19 cellular contexts compared by ENCODE assay signal in genomic region chr6:13847651-13848050, GRCh38. TPM values are rescaled to one million over a fixed set of nuclear protein-coding genes. Genes with fewer than 3 reads are reported as not detected.
DNase-seq lines count a peak whose midpoint lies in the region; ATAC-seq, FAIRE-seq and TF ChIP-seq lines count a peak whose summit lies in the region.
"Had no signal": no experiment of that assay in that cellular context is flagged by ENCODE, and none has a peak within 500 bp of the region (broad histone marks: within the 10 kb centered on the region; RNA-seq: fewer than 3 reads in every experiment).

No MANE protein-coding gene starts in this region.

- H3K36me3 Mint-ChIP-seq in dendritic cell treated with granulocyte-macrophage colony-stimulating factor and Interleukin-4, amounts not matched to agents 40 ng/mL and 50 ng/mL, for 4 days (ENCODE audit: low read depth), result peaks cover 8% of the 10 kb centered on the region
- H3K36me3 Mint-ChIP-seq in activated T-cell treated with anti-CD3 and anti-CD28 coated beads, Interleukin-2, amount 50 U/mL, for 4 hours (ENCODE audit: insufficient read depth), result no peaks in the 10 kb centered on the region
- H3K36me3 Mint-ChIP-seq: CD8-positive, alpha-beta T cell had no signal

- H3K9me3 ChIP-seq in HUES64 (ENCODE audit: insufficient read depth, low read depth, low read length) (no peaks in the 10 kb centered on the region), kidney (ENCODE audit: control insufficient read depth in 1 of 2, low read length in 2 of 2) (no peaks in the 10 kb centered on the region)

- H3K4me1 Mint-ChIP-seq in dendritic cell treated with granulocyte-macrophage colony-stimulating factor and Interleukin-4, amounts not matched to agents 40 ng/mL and 50 ng/mL, for 4 days (ENCODE audit: low read depth), result peaks cover 48% of the 10 kb centered on the region
- H3K4me1 Mint-ChIP-seq in activated T-cell treated with anti-CD3 and anti-CD28 coated beads, Interleukin-2, amount 50 U/mL, for 4 hours (ENCODE audit: low read depth), result no peaks in the 10 kb centered on the region

- H3K4me3 Mint-ChIP-seq in dendritic cell treated with granulocyte-macrophage colony-stimulating factor and Interleukin-4, amounts not matched to agents 40 ng/mL and 50 ng/mL, for 4 days, result no peak overlapping the region
- H3K4me3 Mint-ChIP-seq in activated T-cell treated with anti-CD3 and anti-CD28 coated beads, Interleukin-2, amount 50 U/mL, for 4 hours, result no peak overlapping the region
- H3K4me3 Mint-ChIP-seq: CD8-positive, alpha-beta T cell; HFFc6 had no signal

- peaks cover 12% of the 10 kb centered on the region for H3K9me3 Mint-ChIP-seq in dendritic cell treated with granulocyte-macrophage colony-stimulating factor and Interleukin-4, amounts not matched to agents 40 ng/mL and 50 ng/mL, for 4 days
- no peaks in the 10 kb centered on the region for H3K9me3 Mint-ChIP-seq in activated T-cell treated with anti-CD3 and anti-CD28 coated beads, Interleukin-2, amount 50 U/mL, for 4 hours
- H3K9me3 Mint-ChIP-seq: CD8-positive, alpha-beta T cell; HFFc6 had no signal

- H3K27ac ChIP-seq in HUES64 (ENCODE audit: low read depth, low read length) (peak overlapping the region; percentile 55; the same call in 1 of the 2 replicates), kidney (ENCODE audit: low read depth in 2 of 2, low read length in 2 of 2) (peak overlapping the region; percentile 20 to 52)

- H3K27ac Mint-ChIP-seq in dendritic cell treated with granulocyte-macrophage colony-stimulating factor and Interleukin-4, amounts not matched to agents 40 ng/mL and 50 ng/mL, for 4 days, result peak overlapping the region; percentile 91
- H3K27ac Mint-ChIP-seq: CD8-positive, alpha-beta T cell; HFFc6 had no signal

- H3K4me3 ChIP-seq in HUES64 (ENCODE audit: low read length) (peak overlapping the region; percentile 17; the same call in 1 of the 2 replicates), kidney (ENCODE audit: low read length in 2 of 2) (no peak overlapping the region)
- H3K4me3 ChIP-seq: BLaER1 treated with 17β-estradiol and CSF1 and Interleukin-3, amounts not matched to agents 10 nM and 100 nM; GM12878 had no signal

- no peak for ATAC-seq in activated T-cell treated with anti-CD3 and anti-CD28 coated beads, Interleukin-2, amount 50 U/mL, for 4 hours
- ATAC-seq: CD8-positive, alpha-beta T cell; GM12878 had no signal

- H3K27me3 ChIP-seq in HUES64 (ENCODE audit: insufficient read depth, low read length), result no peaks in the 10 kb centered on the region
- H3K27me3 ChIP-seq: BLaER1 treated with 17β-estradiol and CSF1 and Interleukin-3, amounts not matched to agents 10 nM and 100 nM had no signal

- FAIRE-seq in kidney (lab: Jason Lieb, UNC), result no peak
- FAIRE-seq: GM12878, GM19239 had no signal

- DNase-seq in kidney (no peak), putamen (ENCODE audit: low spot score) (peak; percentile 16), H4 (ENCODE audit: low spot score) (no peak)
- DNase-seq in activated T-cell treated with anti-CD3 and anti-CD28 coated beads, Interleukin-2, amount 50 U/mL, for 4 hours, result no peak
- DNase-seq in activated CD4-positive, CD25-positive, alpha-beta regulatory T cell treated with anti-CD3 and anti-CD28 coated beads, Interleukin-2, amount 50 U/mL, for 72 hours, result no peak
- DNase-seq: Calu3; CD8-positive, alpha-beta T cell; GOT3; HFFc6; NCI-H1048; NCI-H1436 treated with DMSO at 0.1 percent for 48 hours; NCI-H2029 treated with DMSO at 0.1 percent for 48 hours; NCI-H2171; NCI-H526 had no signal

- peaks cover 20% of the 10 kb centered on the region for H3K4me1 ChIP-seq in HUES64 (ENCODE audit: insufficient read depth, low read length)
- H3K4me1 ChIP-seq in kidney (ENCODE audit: control insufficient read depth in 1 of 2, insufficient read depth in 1 of 2, low read depth in 1 of 2, low read length in 2 of 2), result peaks cover 0 to 17% of the 10 kb centered on the region in 2 donors

- intact Hi-C loops in dendritic cell treated with granulocyte-macrophage colony-stimulating factor and Interleukin-4, amounts not matched to agents 40 ng/mL and 50 ng/mL, for 4 days (cut with micrococcal nuclease), result no loop called here
- intact Hi-C loops in kidney (cut with DNase I), result no loop called here

- H3K27me3 Mint-ChIP-seq in dendritic cell treated with granulocyte-macrophage colony-stimulating factor and Interleukin-4, amounts not matched to agents 40 ng/mL and 50 ng/mL, for 4 days, result peaks cover 4% of the 10 kb centered on the region
- H3K27me3 Mint-ChIP-seq in activated T-cell treated with anti-CD3 and anti-CD28 coated beads, Interleukin-2, amount 50 U/mL, for 4 hours (ENCODE audit: low read depth), result peaks cover 15% of the 10 kb centered on the region

- H3K36me3 ChIP-seq in HUES64 (ENCODE audit: insufficient read depth, low read length) (no peaks in the 10 kb centered on the region), kidney (ENCODE audit: control insufficient read depth in 1 of 2, insufficient read depth in 2 of 2, low read length in 2 of 2) (no peaks in the 10 kb centered on the region)
- H3K36me3 ChIP-seq: BLaER1 treated with 17β-estradiol and CSF1 and Interleukin-3, amounts not matched to agents 10 nM and 100 nM had no signal

- WGBS in HUES64, result 90% methylated on average over 5 of the region's 5 CpGs

- TF ChIP-seq CTCF in kidney (IDR thresholded peaks at IDR 0.05; ENCODE audit: borderline replicate concordance, extremely low read depth, insufficient read depth), result no peak

- H3K9ac ChIP-seq in HUES64 (ENCODE audit: low read depth, low read length) (no peak overlapping the region), kidney (ENCODE audit: low read length in 2 of 2) (no peak overlapping the region)
- H3K9ac ChIP-seq: BLaER1 treated with 17β-estradiol and CSF1 and Interleukin-3, amounts not matched to agents 10 nM and 100 nM had no signal

RNA-seq across cellular contexts. Expression of gene MCUR1, which starts 33.3 kb away (rescaled TPM):
- 23.8 TPM for polyA plus RNA-seq in HUES64 (2013, experiment 1 of 2)
- polyA plus RNA-seq in HUES64 (2013, experiment 2 of 2), result 34.3 TPM
- 24.1 TPM for total RNA-seq in kidney
- polyA plus RNA-seq in kidney (ENCODE audit: insufficient read depth, low read depth, low replicate concordance), result 39.8 TPM
- 10 to 100 TPM; 43.2 to 47.1 (median 44.2) TPM for total RNA-seq in activated T-cell treated with anti-CD3 and anti-CD28 coated beads, Interleukin-2, amount 50 U/mL, for 4 hours
- total RNA-seq in H4 (2014; rRNA removed; shearing (Covaris generic)), result 19.0 and 25.1 TPM in 2 replicates
